Comparison of ENCODE assay signal across 8 cellular contexts in the genomic region with DNA sequence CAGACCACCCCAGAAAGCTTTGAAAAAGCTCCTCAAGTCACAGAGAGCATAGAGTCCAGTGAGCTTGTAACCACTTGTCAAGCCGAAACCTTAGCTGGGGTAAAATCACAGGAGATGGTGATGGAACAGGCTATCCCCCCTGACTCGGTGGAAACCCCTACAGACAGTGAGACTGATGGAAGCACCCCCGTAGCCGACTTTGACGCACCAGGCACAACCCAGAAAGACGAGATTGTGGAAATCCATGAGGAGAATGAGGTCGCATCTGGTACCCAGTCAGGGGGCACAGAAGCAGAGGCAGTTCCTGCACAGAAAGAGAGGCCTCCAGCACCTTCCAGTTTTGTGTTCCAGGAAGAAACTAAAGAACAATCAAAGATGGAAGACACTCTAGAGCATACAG.
"Had no signal": no experiment of that assay in that cellular context is flagged by ENCODE, and none has a peak within 500 bp of the region (broad histone marks: within the 10 kb centered on the region; RNA-seq: fewer than 3 reads in every experiment).

No MANE protein-coding gene starts in this region.

- H3K4me3 ChIP-seq: GM23248, HAP-1 had no signal

- H3K4me1 Mint-ChIP-seq: IgD-negative memory B cell had no signal

- H3K9ac ChIP-seq: GM23248 had no signal

- ATAC-seq: HepG2 had no signal

- H3K27ac Mint-ChIP-seq: IgD-negative memory B cell had no signal

- H3K9me3 ChIP-seq: HAP-1 had no signal

- DNase-seq: GM23248, GOT3, H7, KG1 had no signal

- H2AFZ ChIP-seq: GM23248 had no signal

- H3K36me3 Mint-ChIP-seq: IgD-negative memory B cell had no signal

- H3K27me3 Mint-ChIP-seq: IgD-negative memory B cell had no signal

- H3K9me3 Mint-ChIP-seq: IgD-negative memory B cell had no signal

- H3K4me1 ChIP-seq: HAP-1 had no signal

- H3K4me3 Mint-ChIP-seq: IgD-negative memory B cell had no signal

- H3K27ac ChIP-seq: GM23248, HL-60 had no signal
